In the genomic region with DNA sequence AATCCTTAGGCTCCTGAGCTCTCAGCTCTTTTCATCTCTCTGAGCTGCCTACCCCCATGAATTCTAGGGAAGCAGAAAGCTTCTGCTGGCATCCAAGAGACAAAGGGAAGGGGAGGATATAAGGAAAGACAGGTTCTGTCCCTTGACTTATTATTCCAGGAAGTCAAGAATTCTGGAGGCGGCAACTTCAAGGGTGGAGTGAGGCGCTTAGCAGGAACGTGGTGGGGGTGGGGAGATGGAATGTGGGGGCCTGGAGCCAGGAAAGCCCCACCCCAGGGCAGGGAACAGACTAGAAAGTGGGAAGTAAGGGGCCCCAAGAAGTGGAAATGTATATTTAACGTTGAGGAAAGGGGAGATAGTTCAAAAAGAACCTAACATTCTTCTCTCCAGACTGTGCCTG, we compare ENCODE assay signal across 9 cellular contexts.
DNase-seq lines count a peak whose midpoint lies in the region; ATAC-seq and TF ChIP-seq lines count a peak whose summit lies in the region.
"Had no signal": no experiment of that assay in that cellular context is flagged by ENCODE, and none has a peak within 500 bp of the region (broad histone marks: within the 10 kb centered on the region; RNA-seq: fewer than 3 reads in every experiment).

No MANE protein-coding gene starts in this region.

- H3K27me3 Mint-ChIP-seq in central memory CD8-positive, alpha-beta T cell: no peaks in the 10 kb centered on the region
- peaks cover 4% of the 10 kb centered on the region for H3K27me3 Mint-ChIP-seq in nephron (ENCODE audit: low read depth)

- DNase-seq in AG08395 (ENCODE audit: low spot score) (peak; percentile 36), DMS153 treated with DMSO at 0.1 percent for 48 hours (lab: John Stamatoyannopoulos, UW; ENCODE audit: unreplicated experiment) (no peak), ecto neural progenitor cell (ENCODE audit: low spot score) (no peak), COLO668 (lab: John Stamatoyannopoulos, UW; ENCODE audit: unreplicated experiment) (no peak)
- no peak for DNase-seq in central memory CD8-positive, alpha-beta T cell (ENCODE audit: low spot score in 2 of 2)
- DNase-seq: NCI-H2227 treated with DMSO at 0.1 percent for 48 hours had no signal

- H3K36me3 ChIP-seq in KMS-11 (ENCODE audit: insufficient read depth): no peaks in the 10 kb centered on the region

- no peaks in the 10 kb centered on the region for H3K9me3 Mint-ChIP-seq in central memory CD8-positive, alpha-beta T cell
- no peaks in the 10 kb centered on the region for H3K9me3 Mint-ChIP-seq in nephron

- no peak overlapping the region for H3K9ac ChIP-seq in KMS-11

- no peak overlapping the region for H3K27ac ChIP-seq in KMS-11

- ATAC-seq in central memory CD8-positive, alpha-beta T cell (replicated peaks; ENCODE audit: extremely low read depth, poor library complexity, severe bottlenecking): no peak
- ATAC-seq in HG03159 (IDR thresholded peaks at IDR 0.05; ENCODE audit: unreplicated experiment): no peak

- no peak overlapping the region for H2AFZ ChIP-seq in KMS-11 (ENCODE audit: low read depth)

- no peaks in the 10 kb centered on the region for H4K20me1 ChIP-seq in KMS-11 (ENCODE audit: insufficient read depth)

- peaks cover 33% of the 10 kb centered on the region for H3K36me3 Mint-ChIP-seq in central memory CD8-positive, alpha-beta T cell (ENCODE audit: insufficient read depth)
- peaks cover 45% of the 10 kb centered on the region for H3K36me3 Mint-ChIP-seq in nephron (ENCODE audit: low read depth)

- H3K4me2 ChIP-seq in KMS-11: peak overlapping the region; percentile 95; the same call in 1 of the 2 replicates

- no peak for TF ChIP-seq CTCF in KMS-11 (conservative IDR thresholded peaks at IDR 0.05; ENCODE audit: low read depth, low read length)
- no peak for TF ChIP-seq CTCF in nephron (IDR thresholded peaks at IDR 0.05; ENCODE audit: unreplicated experiment in 3 of 3)

- H3K4me3 ChIP-seq in KMS-11 (IDR thresholded peaks at IDR 0.05; ENCODE audit: insufficient read depth, low read depth, low read length): no peak overlapping the region

- H3K27ac Mint-ChIP-seq in central memory CD8-positive, alpha-beta T cell (ENCODE audit: low read depth): no peak overlapping the region
- H3K27ac Mint-ChIP-seq in nephron: peak overlapping the region in 2 of 3 experiments; percentile 34 to 46

- H3K4me1 Mint-ChIP-seq in central memory CD8-positive, alpha-beta T cell: peaks cover 31% of the 10 kb centered on the region
- peaks cover 29% of the 10 kb centered on the region for H3K4me1 Mint-ChIP-seq in nephron

- peak overlapping the region; percentile 87 for H3K4me3 Mint-ChIP-seq in central memory CD8-positive, alpha-beta T cell
- peak overlapping the region; percentile 92 to 95 (median 94) for H3K4me3 Mint-ChIP-seq in nephron

- no peaks in the 10 kb centered on the region for H3K79me2 ChIP-seq in KMS-11 (ENCODE audit: insufficient read depth, low read depth)

- no peaks in the 10 kb centered on the region for H3K27me3 ChIP-seq in KMS-11 (ENCODE audit: insufficient read depth, low read depth)

- peaks cover 51% of the 10 kb centered on the region for H3K4me1 ChIP-seq in KMS-11 (ENCODE audit: low read depth, poor library complexity, severe bottlenecking)
